Comparison of ENCODE assay signal across 23 cellular contexts in genomic region chr2:46798998-46799698, GRCh38.
DNase-seq lines count a peak whose midpoint lies in the region; ATAC-seq and TF ChIP-seq lines count a peak whose summit lies in the region.
"Had no signal": no experiment of that assay in that cellular context is flagged by ENCODE, and none has a peak within 500 bp of the region (broad histone marks: within the 10 kb centered on the region; RNA-seq: fewer than 3 reads in every experiment).

No MANE protein-coding gene starts in this region.

- peak overlapping the region; percentile 78 for H3K14ac ChIP-seq in IMR-90 (replicated peaks; ENCODE audit: low read depth, low read length)

- H3K18ac ChIP-seq in IMR-90 (ENCODE audit: low read depth, low read length), result peak overlapping the region; percentile 61

- in situ Hi-C loops in IMR-90 (cut with MboI; ENCODE audit: low sequenced_read_pairs), result no loop called here

- peak overlapping the region; percentile 82 for H3K4ac ChIP-seq in IMR-90 (ENCODE audit: low read depth, low read length)

- H3K4me1 ChIP-seq in BLaER1 treated with 17β-estradiol and CSF1 and Interleukin-3, amounts not matched to agents 10 nM and 100 nM, result peaks cover 0 to 53% (median 33%) of the 10 kb centered on the region in 10 experiments; a peak in 16 of 20 replicates
- peaks cover 36% of the 10 kb centered on the region for H3K4me1 ChIP-seq in IMR-90 (ENCODE audit: control insufficient read depth, insufficient read depth, low read length)
- H3K4me1 ChIP-seq: colonic mucosa, left lung, uterus had no signal

- no peak overlapping the region for H3K56ac ChIP-seq in IMR-90 (ENCODE audit: extremely low read depth, insufficient read depth, low read length)

- TF ChIP-seq CTCF in IMR-90 (conservative IDR thresholded peaks at IDR 0.05; ENCODE audit: low read depth, low read length) (no peak), osteocyte (IDR thresholded peaks at IDR 0.05) (no peak)

- no peak overlapping the region for H2AK9ac ChIP-seq in IMR-90 (replicated peaks; ENCODE audit: low read depth, low read length, poor library complexity)

- H2BK120ac ChIP-seq in IMR-90 (ENCODE audit: low read depth, low read length), result peak overlapping the region; percentile 70

- H3K4me3 ChIP-seq in BLaER1 treated with 17β-estradiol and CSF1 and Interleukin-3, amounts not matched to agents 10 nM and 100 nM, result no peak overlapping the region
- H3K4me3 ChIP-seq in IMR-90 (ENCODE audit: insufficient read depth, low read depth, low read length), result no peak overlapping the region
- H3K4me3 ChIP-seq: adrenal gland, colonic mucosa, left lung, ovary, uterus had no signal

- BruUV-seq in IMR-90 (replicated peaks; lab: Mats Ljungman, UMichigan), result no TSS peak

- H3K79me1 ChIP-seq in IMR-90 (ENCODE audit: low read depth in 1 of 2, low read length in 2 of 2), result peaks cover 11 to 48% of the 10 kb centered on the region in 2 experiments

- peaks cover 38% of the 10 kb centered on the region for H3K4me1 Mint-ChIP-seq in osteocyte (ENCODE audit: unreplicated experiment)
- H3K4me1 Mint-ChIP-seq in activated T-helper 17 cell treated with anti-CD3 and anti-CD28 coated beads, Interleukin-2, amount 50 U/mL, for 72 hours, result no peaks in the 10 kb centered on the region
- H3K4me1 Mint-ChIP-seq: natural killer cell had no signal

- no peaks in the 10 kb centered on the region for H3K27me3 Mint-ChIP-seq in osteocyte (ENCODE audit: unreplicated experiment)
- no peaks in the 10 kb centered on the region for H3K27me3 Mint-ChIP-seq in activated T-helper 17 cell treated with anti-CD3 and anti-CD28 coated beads, Interleukin-2, amount 50 U/mL, for 72 hours

- H3K27me3 ChIP-seq in BLaER1 treated with 17β-estradiol and CSF1 and Interleukin-3, amounts not matched to agents 10 nM and 100 nM, result no peaks in the 10 kb centered on the region
- H3K27me3 ChIP-seq in IMR-90 (ENCODE audit: control insufficient read depth, insufficient read depth, low read length), result no peaks in the 10 kb centered on the region
- H3K27me3 ChIP-seq: adrenal gland, brain microvascular endothelial cell, colonic mucosa, left lung, ovary, uterus had no signal

- intact Hi-C loops in IMR-90 (cut with micrococcal nuclease), result no loop called here

- peak overlapping the region; percentile 1 for H2AFZ ChIP-seq in IMR-90 (replicated peaks; ENCODE audit: low read length, poor library complexity)

- peak overlapping the region in 9 of 11 experiments; percentile 17 to 74 (median 53); a peak in 18 of 22 replicates for H3K4me2 ChIP-seq in BLaER1 treated with 17β-estradiol and CSF1 and Interleukin-3, amounts not matched to agents 10 nM and 100 nM
- no peak overlapping the region for H3K4me2 ChIP-seq in IMR-90 (ENCODE audit: low read depth, low read length)

- no peak for TF ChIP-seq RAD21 in IMR-90 (IDR thresholded peaks at IDR 0.05; ENCODE audit: low read length)

- peak overlapping the region; percentile 51 for H4K91ac ChIP-seq in IMR-90 (ENCODE audit: insufficient read depth, low read depth, low read length)

- peak overlapping the region; percentile 57 for H2AK5ac ChIP-seq in IMR-90 (ENCODE audit: low read depth, low read length)

- ATAC-seq in IMR-90 (ENCODE audit: low read depth), result peak; percentile 7; the same call in 1 of the 2 replicates
- no peak for ATAC-seq in activated T-helper 17 cell treated with anti-CD3 and anti-CD28 coated beads, Interleukin-2, amount 50 U/mL, for 72 hours (replicated peaks)
- ATAC-seq in HG03432 (IDR thresholded peaks at IDR 0.05; ENCODE audit: unreplicated experiment), result no peak
- ATAC-seq in GM21390 (IDR thresholded peaks at IDR 0.05; ENCODE audit: unreplicated experiment), result no peak
- no peak for ATAC-seq in GM19455 (IDR thresholded peaks at IDR 0.05; ENCODE audit: unreplicated experiment)
- ATAC-seq: activated CD8-positive, alpha-beta T cell treated with anti-CD3 and anti-CD28 coated beads, Interleukin-2, amount 10 ng/mL, durations not matched to agents 7 days and 5 days; CD8-positive, alpha-beta T cell; left lung; natural killer cell; sciatic nerve had no signal

- WGBS in IMR-90 (ENCODE audit: extremely low coverage in 2 of 2, insufficient read length in 1 of 2), 2 experiments, result 88% methylated on average over 5 of the region's 8 CpGs; no CpG with 5 or more reads in 1 of the 2 experiments

- peak overlapping the region; percentile 31; the same call in 1 of the 2 replicates for H4K5ac ChIP-seq in IMR-90 (ENCODE audit: low read depth, low read length)

- dilution Hi-C loops in IMR-90 (cut with HindIII; ENCODE audit: low sequenced_read_pairs, unreplicated experiment), result no loop called here

- peaks cover 9% of the 10 kb centered on the region for H3K9me3 Mint-ChIP-seq in osteocyte (ENCODE audit: unreplicated experiment)
- H3K9me3 Mint-ChIP-seq in activated T-helper 17 cell treated with anti-CD3 and anti-CD28 coated beads, Interleukin-2, amount 50 U/mL, for 72 hours, result no peaks in the 10 kb centered on the region
- H3K9me3 Mint-ChIP-seq: natural killer cell had no signal

- no peak for TF ChIP-seq POLR2A in IMR-90 (IDR thresholded peaks at IDR 0.05; ENCODE audit: low read depth, low read length)

- peak overlapping the region; percentile 88 for H2BK20ac ChIP-seq in IMR-90 (ENCODE audit: low read depth, low read length)

- peak overlapping the region; percentile 61 for H2BK5ac ChIP-seq in IMR-90 (ENCODE audit: low read depth, low read length, poor library complexity, severe bottlenecking)

- H3K27ac ChIP-seq in BLaER1 treated with 17β-estradiol and CSF1 and Interleukin-3, amounts not matched to agents 10 nM and 100 nM, result peak overlapping the region in 2 of 11 experiments; percentile 3 to 39; a peak in 2 of 22 replicates
- H3K27ac ChIP-seq in IMR-90 (ENCODE audit: insufficient read depth, low read length), result peak overlapping the region; percentile 21
- H3K27ac ChIP-seq: brain microvascular endothelial cell, colonic mucosa, left lung, ovary, uterus had no signal

- H4K8ac ChIP-seq in IMR-90 (ENCODE audit: low read depth in 2 of 2, low read length in 2 of 2), result peak overlapping the region; percentile 30 to 69; a peak in 2 of 4 replicates

- no peaks in the 10 kb centered on the region for H3K36me3 ChIP-seq in BLaER1 treated with 17β-estradiol and CSF1 and Interleukin-3, amounts not matched to agents 10 nM and 100 nM
- H3K36me3 ChIP-seq in IMR-90 (ENCODE audit: control insufficient read depth, insufficient read depth, low read length), result no peaks in the 10 kb centered on the region
- H3K36me3 ChIP-seq: adrenal gland, brain microvascular endothelial cell, colonic mucosa, left lung, ovary, uterus had no signal

- peak overlapping the region; percentile 39; the same call in 1 of the 2 replicates for H3K23ac ChIP-seq in IMR-90 (ENCODE audit: low read depth, low read length)

- CTCF ChIA-PET in IMR-90 (lab: Yijun Ruan, JAX), result interaction anchor here (1.1 kb wide), 1 partner anchor 22 kb away, joined by 5 read pairs; no protein-coding TSS in a partner anchor

- no peak overlapping the region for H3K9ac ChIP-seq in BLaER1 treated with 17β-estradiol and CSF1 and Interleukin-3, amounts not matched to agents 10 nM and 100 nM
- H3K9ac ChIP-seq in IMR-90 (ENCODE audit: low read depth, low read length), result no peak overlapping the region

- peaks cover 43% of the 10 kb centered on the region for H3K9me1 ChIP-seq in IMR-90 (ENCODE audit: insufficient read depth, low read length)

- POLR2A ChIA-PET in IMR-90 (lab: Charles Lee; ENCODE audit: unreplicated experiment), result no interaction called here

- H3K9me3 ChIP-seq in BLaER1 treated with 17β-estradiol and CSF1 and Interleukin-3, amounts not matched to agents 10 nM and 100 nM (replicated peaks in 1 of 11), result 0 out of 22 replicates have a peak, but pooled peaks cover 0 to 7% (median 0%) of the 10 kb centered on the region in 11 experiments
- H3K9me3 ChIP-seq in IMR-90 (ENCODE audit: control insufficient read depth, insufficient read depth, low read length), result no peaks in the 10 kb centered on the region
- H3K9me3 ChIP-seq: adrenal gland, colonic mucosa, left lung, ovary, uterus had no signal

- H3K4me3 Mint-ChIP-seq in osteocyte (ENCODE audit: unreplicated experiment), result no peak overlapping the region
- H3K4me3 Mint-ChIP-seq in activated T-helper 17 cell treated with anti-CD3 and anti-CD28 coated beads, Interleukin-2, amount 50 U/mL, for 72 hours, result no peak overlapping the region
- H3K4me3 Mint-ChIP-seq: activated CD8-positive, alpha-beta T cell treated with anti-CD3 and anti-CD28 coated beads, Interleukin-2, amount 10 ng/mL, durations not matched to agents 7 days and 5 days; CD8-positive, alpha-beta T cell; natural killer cell had no signal

- no peaks in the 10 kb centered on the region for H4K20me1 ChIP-seq in BLaER1 treated with 17β-estradiol and CSF1 and Interleukin-3, amounts not matched to agents 10 nM and 100 nM
- no peaks in the 10 kb centered on the region for H4K20me1 ChIP-seq in IMR-90 (ENCODE audit: insufficient read depth, low read length)

- DNase-seq in IMR-90 (peak; percentile 77), fibroblast of gingiva (ENCODE audit: low read depth) (peak; percentile 55), osteocyte (ENCODE audit: extremely low spot score, unreplicated experiment) (peak; percentile 49)
- DNase-seq: activated CD8-positive, alpha-beta T cell treated with anti-CD3 and anti-CD28 coated beads, Interleukin-2, amount 10 ng/mL, durations not matched to agents 7 days and 5 days; brain microvascular endothelial cell; CD8-positive, alpha-beta T cell; colonic mucosa; DMS153; GDM1; left lung; midbrain; natural killer cell; NCI-H510A; ovary; SW 1271; uterus had no signal

- H3K27ac Mint-ChIP-seq in osteocyte (ENCODE audit: unreplicated experiment), result no peak overlapping the region
- no peak overlapping the region for H3K27ac Mint-ChIP-seq in activated T-helper 17 cell treated with anti-CD3 and anti-CD28 coated beads, Interleukin-2, amount 50 U/mL, for 72 hours
- H3K27ac Mint-ChIP-seq: activated CD8-positive, alpha-beta T cell treated with anti-CD3 and anti-CD28 coated beads, Interleukin-2, amount 10 ng/mL, durations not matched to agents 7 days and 5 days; CD8-positive, alpha-beta T cell; natural killer cell had no signal

- H2BK15ac ChIP-seq in IMR-90 (ENCODE audit: low read depth, low read length), result peak overlapping the region; percentile 78; the same call in 2 of the 3 replicates

- peaks cover 2% of the 10 kb centered on the region for H3K36me3 Mint-ChIP-seq in osteocyte (ENCODE audit: unreplicated experiment)
- no peaks in the 10 kb centered on the region for H3K36me3 Mint-ChIP-seq in activated T-helper 17 cell treated with anti-CD3 and anti-CD28 coated beads, Interleukin-2, amount 50 U/mL, for 72 hours (ENCODE audit: low read depth)
- H3K36me3 Mint-ChIP-seq: CD8-positive, alpha-beta T cell; natural killer cell had no signal

TF ChIP-seq in IMR-90, 13 proteins besides CTCF, POLR2A, EP300 and RAD21:
- no peak for TF ChIP-seq CHD1 (IDR thresholded peaks at IDR 0.05; ENCODE audit: low read depth, low read length)
- no peak for TF ChIP-seq USF2 (IDR thresholded peaks at IDR 0.05; ENCODE audit: low read depth, low read length)
TF ChIP-seq in IMR-90: peak in this region for 0.
